Comparison of ENCODE assay signal across 2 cellular contexts in genomic region chr13:104705031-104705750, GRCh38.
TF ChIP-seq lines count a peak whose summit lies in the region.

No MANE protein-coding gene starts in this region.

TF ChIP-seq in A549, 52 proteins besides CTCF, POLR2A, EP300 and RAD21:
- peak; percentile 81 for TF ChIP-seq MAFK (IDR thresholded peaks at IDR 0.05; ENCODE audit: partially characterized antibody)
- TF ChIP-seq, protein P1, sequence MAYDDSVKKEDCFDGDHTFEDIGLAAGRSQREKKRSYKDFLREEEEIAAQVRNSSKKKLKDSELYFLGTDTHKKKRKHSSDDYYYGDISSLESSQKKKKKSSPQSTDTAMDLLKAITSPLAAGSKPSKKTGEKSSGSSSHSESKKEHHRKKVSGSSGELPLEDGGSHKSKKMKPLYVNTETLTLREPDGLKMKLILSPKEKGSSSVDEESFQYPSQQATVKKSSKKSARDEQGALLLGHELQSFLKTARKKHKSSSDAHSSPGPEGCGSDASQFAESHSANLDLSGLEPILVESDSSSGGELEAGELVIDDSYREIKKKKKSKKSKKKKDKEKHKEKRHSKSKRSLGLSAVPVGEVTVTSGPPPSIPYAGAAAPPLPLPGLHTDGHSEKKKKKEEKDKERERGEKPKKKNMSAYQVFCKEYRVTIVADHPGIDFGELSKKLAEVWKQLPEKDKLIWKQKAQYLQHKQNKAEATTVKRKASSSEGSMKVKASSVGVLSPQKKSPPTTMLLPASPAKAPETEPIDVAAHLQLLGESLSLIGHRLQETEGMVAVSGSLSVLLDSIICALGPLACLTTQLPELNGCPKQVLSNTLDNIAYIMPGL (CRISPR knock-in tag; IDR thresholded peaks at IDR 0.05; ENCODE audit: borderline replicate concordance): no peak
TF ChIP-seq in A549: peak in this region for 1.

TF ChIP-seq in K562, 482 proteins besides CTCF, POLR2A, EP300 and RAD21:
- TF ChIP-seq ZNF695 (CRISPR knock-in tag; IDR thresholded peaks at IDR 0.05) (no peak), MYNN (IDR thresholded peaks at IDR 0.05) (no peak), MYNN (CRISPR knock-in tag; IDR thresholded peaks at IDR 0.05) (no peak), MAFK (IDR thresholded peaks at IDR 0.05; ENCODE audit: low read length) (peak; percentile 52; the same call in 1 of the 2 replicates), MAFF (IDR thresholded peaks at IDR 0.05; ENCODE audit: low read length) (peak; percentile 32; the same call in 1 of the 2 replicates), MAX (CRISPR knock-in tag; IDR thresholded peaks at IDR 0.05) (no peak)
